ENCODE assay signal across 15 cellular contexts in genomic region chr10:73922007-73922863, GRCh38. TPM values are rescaled to one million over a fixed set of nuclear protein-coding genes. Genes with fewer than 3 reads are reported as not detected.
DNase-seq lines count a peak whose midpoint lies in the region; ATAC-seq, FAIRE-seq and TF ChIP-seq lines count a peak whose summit lies in the region.
"Had no signal": no experiment of that assay in that cellular context is flagged by ENCODE, and none has a peak within 500 bp of the region (broad histone marks: within the 10 kb centered on the region; RNA-seq: fewer than 3 reads in every experiment).

No MANE protein-coding gene starts in this region.

- H3K79me1 ChIP-seq in H9 (ENCODE audit: insufficient read depth, low read depth, low read length, poor library complexity, severe bottlenecking), result no peaks in the 10 kb centered on the region

- H2AK5ac ChIP-seq in H9 (ENCODE audit: insufficient read length, low read length), result no peak overlapping the region

- H3K23me2 ChIP-seq in H9 (ENCODE audit: insufficient read length, low read depth, low read length, poor library complexity, severe bottlenecking), result no peaks in the 10 kb centered on the region

- peak; percentile 6 for DNase-seq in activated CD4-positive, alpha-beta T cell treated with anti-CD3 and anti-CD28 coated beads for 48 hours
- no peak for DNase-seq in activated CD4-positive, alpha-beta T cell treated with anti-CD3 and anti-CD28 coated beads for 1 hour
- DNase-seq in H9, result no peak
- DNase-seq in natural killer cell treated with Interleukin-12 subunit alpha and Interleukin-12 subunit beta and Interleukin-15 and Interleukin-18, amount 100 ng/mL, for 72 hours (ENCODE audit: low spot score), result no peak
- no peak for DNase-seq in HTR-8/SVneo (ENCODE audit: insufficient read length, low spot score)
- DNase-seq: activated B cell treated with CpG ODN at 0.5 μM for 24 hours, dermis blood vessel endothelial cell, pancreas, SK-N-SH, thyroid gland had no signal

- H4K20me1 ChIP-seq in H9 (ENCODE audit: control insufficient read depth, insufficient read depth, insufficient read length), result no peaks in the 10 kb centered on the region

- peak overlapping the region in 2 of 3 experiments; percentile 16 to 49; a peak in 2 of 7 replicates for H3K27ac Mint-ChIP-seq in H9
- H3K27ac Mint-ChIP-seq in activated T-helper 17 cell treated with anti-CD3 and anti-CD28 coated beads, Interleukin-2, amount 50 U/mL, for 72 hours, result no peak overlapping the region
- peak overlapping the region in 1 of 2 donors; percentile 52 for H3K27ac Mint-ChIP-seq in natural killer cell treated with Interleukin-12 subunit alpha and Interleukin-12 subunit beta and Interleukin-15 and Interleukin-18, amount 100 ng/mL, for 72 hours
- H3K27ac Mint-ChIP-seq: activated B cell treated with CpG ODN at 0.5 μM for 24 hours had no signal

- H3K36me3 Mint-ChIP-seq in H9 (ENCODE audit: insufficient read depth in 1 of 3, low read depth in 3 of 3), result no peaks in the 10 kb centered on the region
- no peaks in the 10 kb centered on the region for H3K36me3 Mint-ChIP-seq in activated T-helper 17 cell treated with anti-CD3 and anti-CD28 coated beads, Interleukin-2, amount 50 U/mL, for 72 hours (ENCODE audit: low read depth)
- H3K36me3 Mint-ChIP-seq in natural killer cell treated with Interleukin-12 subunit alpha and Interleukin-12 subunit beta and Interleukin-15 and Interleukin-18, amount 100 ng/mL, for 72 hours, result peaks cover 4% of the 10 kb centered on the region

- no peak overlapping the region for H3K4me3 Mint-ChIP-seq in H9
- peak overlapping the region; percentile 60 for H3K4me3 Mint-ChIP-seq in activated T-helper 17 cell treated with anti-CD3 and anti-CD28 coated beads, Interleukin-2, amount 50 U/mL, for 72 hours
- H3K4me3 Mint-ChIP-seq in natural killer cell treated with Interleukin-12 subunit alpha and Interleukin-12 subunit beta and Interleukin-15 and Interleukin-18, amount 100 ng/mL, for 72 hours, result peak overlapping the region; percentile 62
- H3K4me3 Mint-ChIP-seq: activated B cell treated with CpG ODN at 0.5 μM for 24 hours had no signal

- no peak overlapping the region for H2BK12ac ChIP-seq in H9 (ENCODE audit: insufficient read length, low read depth, low read length)

- FAIRE-seq in HTR-8/SVneo (lab: Jason Lieb, UNC), result no peak
- FAIRE-seq: A549, pancreas had no signal

- no peak overlapping the region for H3T11ph ChIP-seq in H9 (ENCODE audit: low read length)

- no peak overlapping the region for H3K56ac ChIP-seq in H9 (ENCODE audit: insufficient read length, low read depth, low read length)

- H3K14ac ChIP-seq in H9 (ENCODE audit: insufficient read depth, low read length), result no peak overlapping the region

- ATAC-seq in activated T-helper 17 cell treated with anti-CD3 and anti-CD28 coated beads, Interleukin-2, amount 50 U/mL, for 72 hours (replicated peaks), result peak; percentile 82
- ATAC-seq in natural killer cell treated with Interleukin-12 subunit alpha and Interleukin-12 subunit beta and Interleukin-15 and Interleukin-18, amount 100 ng/mL, for 72 hours, result peak; percentile 53 to 54
- no peak for ATAC-seq in HG03039 (IDR thresholded peaks at IDR 0.05; ENCODE audit: unreplicated experiment)
- ATAC-seq in GM21528 (IDR thresholded peaks at IDR 0.05; ENCODE audit: low FRiP score, unreplicated experiment), result no peak
- ATAC-seq: A549, pancreas had no signal

- no peak overlapping the region for H3K23ac ChIP-seq in H9 (ENCODE audit: insufficient read length, low read depth, low read length)

- H4K8ac ChIP-seq in H9 (replicated peaks; ENCODE audit: insufficient read length, low read depth, low read length), result no peak overlapping the region

- H3K4ac ChIP-seq in H9 (ENCODE audit: low read depth, low read length), result no peak overlapping the region

- peaks cover 5% of the 10 kb centered on the region; the same call in 1 of the 2 replicates for H3K4me1 ChIP-seq in H9 (ENCODE audit: insufficient read depth, low read length)
- H3K4me1 ChIP-seq: A549, pancreas had no signal

- WGBS in H9 (ENCODE audit: extremely low coverage, insufficient read length, low lambda C conversion rate), result no CpG with 5 or more reads among the region's 6 CpGs

- H3K4me2 ChIP-seq in H9 (ENCODE audit: insufficient read depth, insufficient read length, low read length), result no peak overlapping the region
- H3K4me2 ChIP-seq: A549, SK-N-SH had no signal

- no peaks in the 10 kb centered on the region for H3K9me3 ChIP-seq in H9 (ENCODE audit: control insufficient read depth, low read depth, low read length)
- H3K9me3 ChIP-seq: ascending aorta, pancreas, SK-N-SH, thyroid gland had no signal

- no peaks in the 10 kb centered on the region; the same call in 1 of the 2 replicates for H3K27me3 Mint-ChIP-seq in H9 (ENCODE audit: low read depth)
- H3K27me3 Mint-ChIP-seq in activated T-helper 17 cell treated with anti-CD3 and anti-CD28 coated beads, Interleukin-2, amount 50 U/mL, for 72 hours, result peaks cover 5% of the 10 kb centered on the region
- H3K27me3 Mint-ChIP-seq in natural killer cell treated with Interleukin-12 subunit alpha and Interleukin-12 subunit beta and Interleukin-15 and Interleukin-18, amount 100 ng/mL, for 72 hours, result peaks cover 15 to 17% of the 10 kb centered on the region in 2 donors
- H3K27me3 Mint-ChIP-seq: activated B cell treated with CpG ODN at 0.5 μM for 24 hours had no signal

- no peaks in the 10 kb centered on the region for H3K27me3 ChIP-seq in H9 (ENCODE audit: insufficient read depth, low read length)
- H3K27me3 ChIP-seq: ascending aorta, pancreas, thyroid gland had no signal

- H3K9me3 Mint-ChIP-seq in H9, result peaks cover 0 to 2% of the 10 kb centered on the region in 2 experiments; a peak in 2 of 5 replicates
- H3K9me3 Mint-ChIP-seq in activated T-helper 17 cell treated with anti-CD3 and anti-CD28 coated beads, Interleukin-2, amount 50 U/mL, for 72 hours, result no peaks in the 10 kb centered on the region
- H3K9me3 Mint-ChIP-seq in natural killer cell treated with Interleukin-12 subunit alpha and Interleukin-12 subunit beta and Interleukin-15 and Interleukin-18, amount 100 ng/mL, for 72 hours, result no peaks in the 10 kb centered on the region
- H3K9me3 Mint-ChIP-seq: activated B cell treated with CpG ODN at 0.5 μM for 24 hours had no signal

- H2BK20ac ChIP-seq in H9 (ENCODE audit: low read depth, low read length, poor library complexity, severe bottlenecking), result no peak overlapping the region

- no peak overlapping the region for H2AFZ ChIP-seq in H9 (ENCODE audit: low read length)

- H2BK5ac ChIP-seq in H9 (ENCODE audit: insufficient read length, low read length), result no peak overlapping the region

- H3K18ac ChIP-seq in H9 (ENCODE audit: insufficient read length, low read depth, low read length), result no peak overlapping the region

- no peak overlapping the region for H4K5ac ChIP-seq in H9 (ENCODE audit: insufficient read length, low read depth, low read length)

- H3K27ac ChIP-seq in H9 (ENCODE audit: insufficient read length, low read depth, low read length), result no peak overlapping the region
- H3K27ac ChIP-seq: A549, ascending aorta, pancreas, thyroid gland had no signal

- TF ChIP-seq CTCF in H9 (conservative IDR thresholded peaks at IDR 0.05), result no peak

- H2BK15ac ChIP-seq in H9 (ENCODE audit: low read depth, low read length), result no peak overlapping the region

- no peak overlapping the region for H4K91ac ChIP-seq in H9 (ENCODE audit: insufficient read length, low read depth, low read length)

- no peak overlapping the region for H3K9ac ChIP-seq in H9 (ENCODE audit: extremely low read depth, insufficient read length, low read length)
- H3K9ac ChIP-seq: SK-N-SH had no signal

- no peaks in the 10 kb centered on the region for H3K79me2 ChIP-seq in H9 (ENCODE audit: insufficient read depth, low read length)

- H3K4me1 Mint-ChIP-seq in H9, result peaks cover 27 to 36% of the 10 kb centered on the region in 2 experiments
- peaks cover 13% of the 10 kb centered on the region for H3K4me1 Mint-ChIP-seq in activated T-helper 17 cell treated with anti-CD3 and anti-CD28 coated beads, Interleukin-2, amount 50 U/mL, for 72 hours
- H3K4me1 Mint-ChIP-seq in natural killer cell treated with Interleukin-12 subunit alpha and Interleukin-12 subunit beta and Interleukin-15 and Interleukin-18, amount 100 ng/mL, for 72 hours (ENCODE audit: low read depth in 2 of 2), result peaks cover 14 to 17% of the 10 kb centered on the region in 2 donors

- H2BK120ac ChIP-seq in H9 (ENCODE audit: low read depth, low read length, poor library complexity, severe bottlenecking), result no peak overlapping the region

RNA-seq across cellular contexts. Expression of gene PLAU, which starts 11.3 kb away (rescaled TPM):
- 15.0 and 16.2 TPM in 2 replicates for total RNA-seq in H9 (2021)
- under 1 TPM; 0.37 to 0.67 TPM for total RNA-seq in activated T-helper 17 cell treated with anti-CD3 and anti-CD28 coated beads, Interleukin-2, amount 50 U/mL, for 72 hours
- total RNA-seq in natural killer cell treated with Interleukin-12 subunit alpha and Interleukin-12 subunit beta and Interleukin-15 and Interleukin-18, amount 100 ng/mL, for 72 hours, result not detected
- total RNA-seq: activated B cell treated with CpG ODN at 0.5 μM for 24 hours had no signal

RNA-seq across cellular contexts. Expression of gene CAMK2G, which starts 47.9 kb away (rescaled TPM):
- 30.4 and 31.8 TPM in 2 replicates for total RNA-seq in H9 (2021)
- 10 to 100 TPM; 19.5 to 23.2 TPM for total RNA-seq in activated T-helper 17 cell treated with anti-CD3 and anti-CD28 coated beads, Interleukin-2, amount 50 U/mL, for 72 hours
- 10 to 100 TPM in 1 of 2 donors, 1 to 10 TPM in 1; 6.9 to 15.3 TPM for total RNA-seq in natural killer cell treated with Interleukin-12 subunit alpha and Interleukin-12 subunit beta and Interleukin-15 and Interleukin-18, amount 100 ng/mL, for 72 hours

Comparison
In these comparisons a context has a peak if more than half of its experiments do, and no peak if none do; other contexts are left out.
1. H3K4me3 Mint-ChIP-seq: peak in activated T-helper 17 cell treated with anti-CD3 and anti-CD28 coated beads, Interleukin-2, amount 50 U/mL, for 72 hours (single experiment) and natural killer cell treated with Interleukin-12 subunit alpha and Interleukin-12 subunit beta and Interleukin-15 and Interleukin-18, amount 100 ng/mL, for 72 hours (single experiment); none in H9 (0 of 2).
2. ATAC-seq: peak in activated T-helper 17 cell treated with anti-CD3 and anti-CD28 coated beads, Interleukin-2, amount 50 U/mL, for 72 hours (single experiment) and natural killer cell treated with Interleukin-12 subunit alpha and Interleukin-12 subunit beta and Interleukin-15 and Interleukin-18, amount 100 ng/mL, for 72 hours (2 of 2); none in HG03039 (single experiment) and GM21528 (single experiment).